In the genomic region with DNA sequence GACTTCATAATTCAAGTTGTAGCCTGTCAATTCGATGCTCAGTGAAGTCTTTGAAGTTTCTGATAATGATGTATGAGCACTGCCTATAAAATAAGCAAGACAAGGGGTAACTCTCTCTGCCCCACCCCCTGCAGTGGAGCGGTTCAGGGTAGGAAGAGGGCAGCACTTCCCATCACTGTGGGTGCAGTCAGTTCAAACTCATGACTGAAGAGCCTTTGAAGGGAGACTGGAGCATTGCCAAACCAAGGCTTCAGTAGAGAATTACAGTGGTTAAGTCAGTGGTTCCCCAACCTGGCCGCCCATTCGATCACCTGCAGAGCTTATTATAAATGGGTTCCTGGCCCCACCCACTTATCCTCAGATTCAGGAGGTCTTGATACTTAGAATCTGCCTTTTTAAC, we compare ENCODE assay signal across 9 cellular contexts.
DNase-seq lines count a peak whose midpoint lies in the region; ATAC-seq and TF ChIP-seq lines count a peak whose summit lies in the region.
"Had no signal": no experiment of that assay in that cellular context is flagged by ENCODE, and none has a peak within 500 bp of the region (broad histone marks: within the 10 kb centered on the region; RNA-seq: fewer than 3 reads in every experiment).

No MANE protein-coding gene starts in this region.

- no peaks in the 10 kb centered on the region for H3K9me3 Mint-ChIP-seq in osteocyte (ENCODE audit: unreplicated experiment)
- H3K9me3 Mint-ChIP-seq in HFFc6, result no peaks in the 10 kb centered on the region

- H3K4me3 ChIP-seq in mucosa of descending colon, result no peak overlapping the region
- H3K4me3 ChIP-seq: cardiac muscle cell had no signal

- intact Hi-C loops in mucosa of descending colon (cut with DNase I, micrococcal nuclease), result no loop called here

- H3K27ac Mint-ChIP-seq in osteocyte (ENCODE audit: unreplicated experiment) (no peak overlapping the region), HFFc6 (no peak overlapping the region)

- peak; percentile 86 for TF ChIP-seq EP300 in Ishikawa (IDR thresholded peaks at IDR 0.05; ENCODE audit: borderline replicate concordance)

- H3K4me3 Mint-ChIP-seq in osteocyte (ENCODE audit: unreplicated experiment) (no peak overlapping the region), HFFc6 (no peak overlapping the region)

- no peaks in the 10 kb centered on the region for H3K36me3 ChIP-seq in mucosa of descending colon (ENCODE audit: low read depth)
- H3K36me3 ChIP-seq: cardiac muscle cell had no signal

- TF ChIP-seq CTCF in mucosa of descending colon (IDR thresholded peaks at IDR 0.05) (no peak), osteocyte (IDR thresholded peaks at IDR 0.05) (no peak), HFFc6 (IDR thresholded peaks at IDR 0.05) (no peak)

- H3K27me3 Mint-ChIP-seq in osteocyte (ENCODE audit: unreplicated experiment) (peaks cover 12% of the 10 kb centered on the region), HFFc6 (ENCODE audit: insufficient read depth) (peaks cover 9% of the 10 kb centered on the region)

- no peaks in the 10 kb centered on the region for H3K4me1 ChIP-seq in mucosa of descending colon (ENCODE audit: low read depth)

- peak; percentile 0; the same call in 1 of the 2 replicates for TF ChIP-seq RAD21 in Ishikawa (IDR thresholded peaks at IDR 0.05; ENCODE audit: low read depth)

- peaks cover 28% of the 10 kb centered on the region for H3K4me1 Mint-ChIP-seq in osteocyte (ENCODE audit: unreplicated experiment)
- H3K4me1 Mint-ChIP-seq in HFFc6 (ENCODE audit: low read depth), result peaks cover 11% of the 10 kb centered on the region

- H3K36me3 Mint-ChIP-seq in osteocyte (ENCODE audit: unreplicated experiment) (no peaks in the 10 kb centered on the region), HFFc6 (ENCODE audit: low read depth) (no peaks in the 10 kb centered on the region)

- no peaks in the 10 kb centered on the region for H3K9me3 ChIP-seq in mucosa of descending colon

- peak; percentile 20 for DNase-seq in GDM1 (lab: John Stamatoyannopoulos, UW)
- DNase-seq in activated CD8-positive, alpha-beta memory T cell treated with anti-CD3 and anti-CD28 coated beads for 24 hours, result peak; percentile 61
- DNase-seq in mucosa of descending colon, result peak in 1 of 3 donors; percentile 16
- DNase-seq in NCI-H526 treated with DMSO at 0.1 percent for 48 hours (lab: John Stamatoyannopoulos, UW), result no peak
- no peak for DNase-seq in osteocyte (ENCODE audit: extremely low spot score, unreplicated experiment)
- DNase-seq in HFFc6, result no peak

- ATAC-seq in mucosa of descending colon (peak; percentile 50), HG03520 (IDR thresholded peaks at IDR 0.05; ENCODE audit: unreplicated experiment) (no peak)

TF ChIP-seq in Ishikawa, 13 proteins besides CTCF, POLR2A, EP300 and RAD21:
- peak; percentile 89 for TF ChIP-seq TCF12 (IDR thresholded peaks at IDR 0.05; ENCODE audit: low read depth)
- peak; percentile 71; the same call in 1 of the 2 replicates for TF ChIP-seq FOXM1 (IDR thresholded peaks at IDR 0.05; ENCODE audit: borderline replicate concordance, low read depth)
- TF ChIP-seq TEAD4 (IDR thresholded peaks at IDR 0.05), result peak; percentile 53; the same call in 1 of the 2 replicates
- TF ChIP-seq, protein P1, sequence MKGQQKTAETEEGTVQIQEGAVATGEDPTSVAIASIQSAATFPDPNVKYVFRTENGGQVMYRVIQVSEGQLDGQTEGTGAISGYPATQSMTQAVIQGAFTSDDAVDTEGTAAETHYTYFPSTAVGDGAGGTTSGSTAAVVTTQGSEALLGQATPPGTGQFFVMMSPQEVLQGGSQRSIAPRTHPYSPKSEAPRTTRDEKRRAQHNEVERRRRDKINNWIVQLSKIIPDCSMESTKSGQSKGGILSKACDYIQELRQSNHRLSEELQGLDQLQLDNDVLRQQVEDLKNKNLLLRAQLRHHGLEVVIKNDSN (IDR thresholded peaks at IDR 0.05), result no peak
- no peak for TF ChIP-seq TAF1 (IDR thresholded peaks at IDR 0.05; ENCODE audit: low read depth)
- peak; percentile 96 for TF ChIP-seq NFIC (IDR thresholded peaks at IDR 0.05)
- TF ChIP-seq YY1 (IDR thresholded peaks at IDR 0.05; ENCODE audit: low read depth), result no peak
- TF ChIP-seq, protein P2, sequence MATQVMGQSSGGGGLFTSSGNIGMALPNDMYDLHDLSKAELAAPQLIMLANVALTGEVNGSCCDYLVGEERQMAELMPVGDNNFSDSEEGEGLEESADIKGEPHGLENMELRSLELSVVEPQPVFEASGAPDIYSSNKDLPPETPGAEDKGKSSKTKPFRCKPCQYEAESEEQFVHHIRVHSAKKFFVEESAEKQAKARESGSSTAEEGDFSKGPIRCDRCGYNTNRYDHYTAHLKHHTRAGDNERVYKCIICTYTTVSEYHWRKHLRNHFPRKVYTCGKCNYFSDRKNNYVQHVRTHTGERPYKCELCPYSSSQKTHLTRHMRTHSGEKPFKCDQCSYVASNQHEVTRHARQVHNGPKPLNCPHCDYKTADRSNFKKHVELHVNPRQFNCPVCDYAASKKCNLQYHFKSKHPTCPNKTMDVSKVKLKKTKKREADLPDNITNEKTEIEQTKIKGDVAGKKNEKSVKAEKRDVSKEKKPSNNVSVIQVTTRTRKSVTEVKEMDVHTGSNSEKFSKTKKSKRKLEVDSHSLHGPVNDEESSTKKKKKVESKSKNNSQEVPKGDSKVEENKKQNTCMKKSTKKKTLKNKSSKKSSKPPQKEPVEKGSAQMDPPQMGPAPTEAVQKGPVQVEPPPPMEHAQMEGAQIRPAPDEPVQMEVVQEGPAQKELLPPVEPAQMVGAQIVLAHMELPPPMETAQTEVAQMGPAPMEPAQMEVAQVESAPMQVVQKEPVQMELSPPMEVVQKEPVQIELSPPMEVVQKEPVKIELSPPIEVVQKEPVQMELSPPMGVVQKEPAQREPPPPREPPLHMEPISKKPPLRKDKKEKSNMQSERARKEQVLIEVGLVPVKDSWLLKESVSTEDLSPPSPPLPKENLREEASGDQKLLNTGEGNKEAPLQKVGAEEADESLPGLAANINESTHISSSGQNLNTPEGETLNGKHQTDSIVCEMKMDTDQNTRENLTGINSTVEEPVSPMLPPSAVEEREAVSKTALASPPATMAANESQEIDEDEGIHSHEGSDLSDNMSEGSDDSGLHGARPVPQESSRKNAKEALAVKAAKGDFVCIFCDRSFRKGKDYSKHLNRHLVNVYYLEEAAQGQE (IDR thresholded peaks at IDR 0.05; ENCODE audit: low read depth), result no peak
- TF ChIP-seq ZBTB7A (IDR thresholded peaks at IDR 0.05; ENCODE audit: low read depth), result no peak
- TF ChIP-seq CREB1 (IDR thresholded peaks at IDR 0.05; ENCODE audit: low read depth), result no peak
TF ChIP-seq in Ishikawa: peak in this region for 4.

Comparison
In these comparisons a context has a peak if more than half of its experiments do, and no peak if none do; other contexts are left out.
1. DNase-seq: peak in GDM1 (single experiment) and activated CD8-positive, alpha-beta memory T cell treated with anti-CD3 and anti-CD28 coated beads for 24 hours (single experiment); none in NCI-H526 treated with DMSO at 0.1 percent for 48 hours (single experiment), osteocyte (single experiment) and HFFc6 (single experiment).